In the genomic region with DNA sequence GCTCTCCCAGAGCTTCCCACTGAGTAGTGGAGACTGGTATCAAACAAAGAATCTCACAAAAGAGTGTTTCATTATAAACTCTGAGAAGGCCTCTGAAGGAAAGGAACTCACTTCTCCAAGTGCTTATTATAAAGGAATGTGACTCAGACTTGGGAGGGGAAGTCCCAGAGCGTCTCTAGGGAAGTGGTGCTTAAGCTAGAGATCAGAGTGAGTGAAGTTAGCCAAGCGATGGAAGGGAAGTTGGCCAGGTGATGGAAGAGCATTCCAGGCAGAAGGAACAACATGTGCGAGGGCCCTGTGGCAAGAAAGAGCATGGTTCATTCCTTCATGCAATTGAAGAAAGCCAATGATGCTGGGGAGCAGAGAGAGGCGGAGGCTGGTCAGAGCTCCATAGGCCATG, we compare ENCODE assay signal across 15 cellular contexts. TPM values are rescaled to one million over a fixed set of nuclear protein-coding genes. Genes with fewer than 3 reads are reported as not detected.
DNase-seq lines count a peak whose midpoint lies in the region; ATAC-seq, FAIRE-seq and TF ChIP-seq lines count a peak whose summit lies in the region.
"Had no signal": no experiment of that assay in that cellular context is flagged by ENCODE, and none has a peak within 500 bp of the region (broad histone marks: within the 10 kb centered on the region; RNA-seq: fewer than 3 reads in every experiment).

No MANE protein-coding gene starts in this region.

- TF ChIP-seq POLR2A in endothelial cell of umbilical vein (IDR thresholded peaks at IDR 0.05; ENCODE audit: low read depth, low read length) = no peak

- no peak overlapping the region for H3K27ac Mint-ChIP-seq in CD4-positive, alpha-beta T cell

- dilution Hi-C loops in endothelial cell of umbilical vein (cut with MboI; ENCODE audit: extremely low pct_ligation_motif_present, low sequenced_read_pairs) = no loop called here

- FAIRE-seq in endothelial cell of umbilical vein (lab: Jason Lieb, UNC) = peak; percentile 72
- FAIRE-seq: A204.1 had no signal

- H3K4me3 ChIP-seq in endothelial cell of umbilical vein (replicated peaks in 1 of 3; ENCODE audit: insufficient read depth in 1 of 3, low read depth in 1 of 3, low read length in 3 of 3) = no peak overlapping the region
- H3K4me3 ChIP-seq: adrenal gland had no signal

- H3K4me2 ChIP-seq in endothelial cell of umbilical vein (ENCODE audit: insufficient read depth, low read length) = no peak overlapping the region

- no peak for TF ChIP-seq CTCF in endothelial cell of umbilical vein (IDR thresholded peaks at IDR 0.05; ENCODE audit: extremely low read depth in 1 of 2, insufficient read depth in 1 of 2, low read depth in 1 of 2, low read length in 2 of 2)
- TF ChIP-seq CTCF in CD4-positive, alpha-beta T cell (IDR thresholded peaks at IDR 0.05) = no peak

- no peaks in the 10 kb centered on the region for H3K9me3 ChIP-seq in endothelial cell of umbilical vein (replicated peaks; ENCODE audit: control insufficient read depth, insufficient read depth, low read length)
- no peaks in the 10 kb centered on the region for H3K9me3 ChIP-seq in CD4-positive, alpha-beta T cell (ENCODE audit: control insufficient read depth, low read length)
- H3K9me3 ChIP-seq: adrenal gland had no signal

- no peak overlapping the region for H3K4me3 Mint-ChIP-seq in CD4-positive, alpha-beta T cell

- DNase-seq in SKM-1 treated with dmso at 0.1 percent for 144 hours (lab: John Stamatoyannopoulos, UW; ENCODE audit: unreplicated experiment) (peak; percentile 34), SKM-1 (lab: John Stamatoyannopoulos, UW; ENCODE audit: unreplicated experiment) (no peak), MV-4-11 (lab: John Stamatoyannopoulos, UW) (peak; percentile 84), endothelial cell of umbilical vein (ENCODE audit: low read depth, low spot score) (peak; percentile 15), renal cortical epithelial cell (ENCODE audit: low read depth) (peak; percentile 67)
- DNase-seq in CD4-positive, alpha-beta T cell = no peak
- no peak for DNase-seq in activated CD4-positive, alpha-beta T cell treated with anti-CD3 and anti-CD28 coated beads, Interleukin-2, amount 50 U/mL, for 48 hours
- DNase-seq: DMS53, H7, hypothalamus, NCI-H187 treated with DMSO at 0.1 percent for 48 hours, nucleus accumbens had no signal

- POLR2A ChIA-PET in endothelial cell of umbilical vein (lab: Charles Lee) = no interaction called here
- POLR2A ChIA-PET in CD4-positive, alpha-beta T cell (lab: Charles Lee) = no interaction called here

- H3K9me1 ChIP-seq in endothelial cell of umbilical vein (replicated peaks; ENCODE audit: control insufficient read depth, extremely low read depth, insufficient read depth, low read length) = no peaks in the 10 kb centered on the region

- ATAC-seq in CD4-positive, alpha-beta T cell (ENCODE audit: poor library complexity) = no peak
- ATAC-seq in GM19328 (IDR thresholded peaks at IDR 0.05; ENCODE audit: unreplicated experiment) = no peak

- no peaks in the 10 kb centered on the region for H3K27me3 ChIP-seq in endothelial cell of umbilical vein (ENCODE audit: control insufficient read depth in 2 of 2, insufficient read depth in 2 of 2, low read length in 2 of 2)
- H3K27me3 ChIP-seq in CD4-positive, alpha-beta T cell (ENCODE audit: control insufficient read depth, insufficient read depth, low read length) = no peaks in the 10 kb centered on the region
- H3K27me3 ChIP-seq: adrenal gland had no signal

- H4K20me1 ChIP-seq in endothelial cell of umbilical vein (replicated peaks; ENCODE audit: control insufficient read depth, extremely low read depth, insufficient read depth, low read length) = no peaks in the 10 kb centered on the region

- no peaks in the 10 kb centered on the region for H3K4me1 ChIP-seq in endothelial cell of umbilical vein (ENCODE audit: control insufficient read depth, extremely low read depth, insufficient read depth, low read length)

- H2AFZ ChIP-seq in endothelial cell of umbilical vein (ENCODE audit: low read depth, low read length) = no peak overlapping the region

- CTCF ChIA-PET in endothelial cell of umbilical vein (lab: Charles Lee) = no interaction called here
- CTCF ChIA-PET in CD4-positive, alpha-beta T cell (lab: Charles Lee) = interaction anchor here (3.2 kb wide), 1 partner anchor 172 kb away, joined by 11 read pairs; no protein-coding TSS in a partner anchor

- H3K27me3 Mint-ChIP-seq in CD4-positive, alpha-beta T cell = no peaks in the 10 kb centered on the region

- intact Hi-C loops in endothelial cell of umbilical vein (cut with micrococcal nuclease) = loop anchor here (5.0 to 10.0 kb wide), 3 partner anchors 148 to 496 kb away; partner anchors contain the start of gene EXOG
- intact Hi-C loops in CD4-positive, alpha-beta T cell (cut with DNase I, micrococcal nuclease) = loop anchor here (5.0 to 10.0 kb wide), 3 partner anchors 232 to 494 kb away; no protein-coding TSS in a partner anchor

- H3K9ac ChIP-seq in endothelial cell of umbilical vein (replicated peaks; ENCODE audit: extremely low read depth, insufficient read depth, low read length) = no peak overlapping the region

- no peaks in the 10 kb centered on the region for H3K36me3 ChIP-seq in endothelial cell of umbilical vein (ENCODE audit: control insufficient read depth in 2 of 2, extremely low read depth in 1 of 2, insufficient read depth in 2 of 2, low read length in 2 of 2)
- H3K36me3 ChIP-seq: adrenal gland had no signal

- no peaks in the 10 kb centered on the region for H3K79me2 ChIP-seq in endothelial cell of umbilical vein (ENCODE audit: control insufficient read depth, insufficient read depth, low read length)

- no TSS peak for BruUV-seq in endothelial cell of umbilical vein (replicated peaks; lab: Mats Ljungman, UMichigan)

- H3K36me3 Mint-ChIP-seq in CD4-positive, alpha-beta T cell (ENCODE audit: low read depth) = no peaks in the 10 kb centered on the region

- H3K27ac ChIP-seq in endothelial cell of umbilical vein (ENCODE audit: insufficient read depth, low read depth, low read length) = no peak overlapping the region
- H3K27ac ChIP-seq in CD4-positive, alpha-beta T cell (ENCODE audit: low read depth, low read length) = no peak overlapping the region
- H3K27ac ChIP-seq: adrenal gland had no signal

- H3K4me1 Mint-ChIP-seq in CD4-positive, alpha-beta T cell (ENCODE audit: low read depth) = peaks cover 7% of the 10 kb centered on the region

- no peaks in the 10 kb centered on the region for H3K9me3 Mint-ChIP-seq in CD4-positive, alpha-beta T cell

TF ChIP-seq in endothelial cell of umbilical vein, 7 proteins besides CTCF, POLR2A, EP300 and RAD21:
- no peak for TF ChIP-seq POLR2AphosphoS5 (IDR thresholded peaks at IDR 0.05; ENCODE audit: insufficient read depth, low read depth, low read length)
- peak; percentile 21 for TF ChIP-seq FOS (IDR thresholded peaks at IDR 0.05; ENCODE audit: borderline replicate concordance, insufficient read depth, low read length)
- TF ChIP-seq GATA2 (IDR thresholded peaks at IDR 0.05; ENCODE audit: insufficient read depth, insufficient read length, low read depth, low read length) = no peak
- TF ChIP-seq MYC (IDR thresholded peaks at IDR 0.05; ENCODE audit: low read depth, low read length) = no peak
- TF ChIP-seq, protein P1, sequence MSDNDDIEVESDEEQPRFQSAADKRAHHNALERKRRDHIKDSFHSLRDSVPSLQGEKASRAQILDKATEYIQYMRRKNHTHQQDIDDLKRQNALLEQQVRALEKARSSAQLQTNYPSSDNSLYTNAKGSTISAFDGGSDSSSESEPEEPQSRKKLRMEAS (IDR thresholded peaks at IDR 0.05; ENCODE audit: insufficient read depth, insufficient read length) = no peak
TF ChIP-seq in endothelial cell of umbilical vein: peak in this region for 1.

RNA-seq across cellular contexts. Expression of gene XYLB, which starts 2.3 kb away (rescaled TPM):
- total RNA-seq in endothelial cell of umbilical vein = 4.3 and 6.1 TPM in 2 replicates
- 3.7 TPM in 2 replicates for polyA plus RNA-seq in endothelial cell of umbilical vein
- polyA plus RNA-seq in endothelial cell of umbilical vein (2011; cell fraction: cytosol; rRNA removed) = 2.4 and 3.4 TPM in 2 replicates
- polyA plus RNA-seq in endothelial cell of umbilical vein (2011; cell fraction: nucleus; rRNA removed) = 10.5 and 11.3 TPM in 2 replicates
- polyA plus RNA-seq in endothelial cell of umbilical vein (2012) = 2.9 and 3.9 TPM in 2 replicates
- polyA minus RNA-seq in endothelial cell of umbilical vein = 16.6 and 19.4 TPM in 2 replicates
- 10.0 TPM for polyA minus RNA-seq in endothelial cell of umbilical vein (2011; cell fraction: cytosol; rRNA and poly(A)+ RNA removed)
- 9.3 and 15.0 TPM in 2 replicates for polyA minus RNA-seq in endothelial cell of umbilical vein (2011; cell fraction: nucleus; rRNA and poly(A)+ RNA removed)
- 1.0 TPM in 2 replicates for total RNA-seq in renal cortical epithelial cell
- under 1 TPM; 0.25 to 0.59 TPM for total RNA-seq in CD4-positive, alpha-beta T cell

Comparison
In these comparisons a context has a peak if more than half of its experiments do, and no peak if none do; other contexts are left out.
1. DNase-seq: peak in SKM-1 treated with dmso at 0.1 percent for 144 hours (single experiment), MV-4-11 (single experiment), endothelial cell of umbilical vein (single experiment) and renal cortical epithelial cell (single experiment); none in SKM-1 (single experiment), CD4-positive, alpha-beta T cell (0 of 10) and activated CD4-positive, alpha-beta T cell treated with anti-CD3 and anti-CD28 coated beads, Interleukin-2, amount 50 U/mL, for 48 hours (0 of 2).